18 cellular contexts compared by ENCODE assay signal in the genomic region with DNA sequence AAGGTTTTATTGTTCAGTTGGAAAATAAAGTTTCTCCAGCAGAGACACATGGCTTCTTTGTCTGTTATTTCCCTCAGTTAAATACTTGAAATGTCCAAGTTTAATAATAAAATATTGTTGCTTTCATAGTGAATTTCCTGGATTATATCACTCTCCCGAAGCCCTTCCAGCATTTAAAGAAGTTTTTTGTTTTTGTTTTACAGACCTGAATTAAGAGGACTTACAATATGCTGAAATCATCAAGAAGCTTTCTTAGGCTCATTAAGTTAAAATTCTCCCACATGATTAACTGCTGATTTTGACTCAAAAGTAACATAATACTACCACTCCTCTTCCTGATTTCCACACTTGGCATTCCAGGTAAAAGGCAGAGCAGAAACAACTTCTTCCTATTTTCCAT.
"Had no signal": no experiment of that assay in that cellular context is flagged by ENCODE, and none has a peak within 500 bp of the region (broad histone marks: within the 10 kb centered on the region; RNA-seq: fewer than 3 reads in every experiment).

No MANE protein-coding gene starts in this region.

- H3K4me1 ChIP-seq: colonic mucosa, foreskin keratinocyte, right lobe of liver, tibial artery, upper lobe of left lung, uterus had no signal

- H3K27me3 ChIP-seq: colonic mucosa, foreskin keratinocyte, hepatocyte, right lobe of liver, tibial artery, upper lobe of left lung, uterus had no signal

- H3K9me3 ChIP-seq: colonic mucosa, right lobe of liver, uterus had no signal

- H3K27ac ChIP-seq: colonic mucosa, foreskin keratinocyte, hepatocyte, right lobe of liver, tibial artery, upper lobe of left lung had no signal

- ATAC-seq: foreskin keratinocyte; left cardiac atrium; naive thymus-derived CD4-positive, alpha-beta T cell; right lobe of liver; stimulated activated effector memory CD8-positive, alpha-beta T cell treated with anti-CD3 and anti-CD28 coated beads, Interleukin-12 subunit alpha, Interleukin-12 subunit beta, amount 100 ng/mL, for 72 hours; stimulated activated naive CD8-positive, alpha-beta T cell treated with anti-CD3 and anti-CD28 coated beads, Interleukin-15, Interleukin-2, amounts not matched to agents 100 U/mL and 50 U/mL, for 24 hours had no signal

- DNase-seq: colonic mucosa; dermis blood vessel endothelial cell; erythroblast; foreskin keratinocyte; head of caudate nucleus; kidney; left cardiac atrium; mesendoderm; naive thymus-derived CD4-positive, alpha-beta T cell; right lobe of liver; stimulated activated CD4-positive, alpha-beta T cell treated with anti-CD3 and anti-CD28 coated beads, Interleukin-4, amount 100 ng/mL, for 1 hour; stimulated activated CD8-positive, alpha-beta memory T cell treated with anti-CD3 and anti-CD28 coated beads, Interleukin-4, amount 100 ng/mL, for 48 hours; stimulated activated naive CD8-positive, alpha-beta T cell treated with anti-CD3 and anti-CD28 coated beads, Interleukin-15, Interleukin-2, amounts not matched to agents 100 U/mL and 50 U/mL, for 24 hours; tibial artery; upper lobe of left lung; uterus had no signal

- H3K36me3 ChIP-seq: colonic mucosa, right lobe of liver, upper lobe of left lung, uterus had no signal

- H3K4me3 ChIP-seq: colonic mucosa, hepatocyte, right lobe of liver, tibial artery, upper lobe of left lung, uterus had no signal
